In the genomic region with DNA sequence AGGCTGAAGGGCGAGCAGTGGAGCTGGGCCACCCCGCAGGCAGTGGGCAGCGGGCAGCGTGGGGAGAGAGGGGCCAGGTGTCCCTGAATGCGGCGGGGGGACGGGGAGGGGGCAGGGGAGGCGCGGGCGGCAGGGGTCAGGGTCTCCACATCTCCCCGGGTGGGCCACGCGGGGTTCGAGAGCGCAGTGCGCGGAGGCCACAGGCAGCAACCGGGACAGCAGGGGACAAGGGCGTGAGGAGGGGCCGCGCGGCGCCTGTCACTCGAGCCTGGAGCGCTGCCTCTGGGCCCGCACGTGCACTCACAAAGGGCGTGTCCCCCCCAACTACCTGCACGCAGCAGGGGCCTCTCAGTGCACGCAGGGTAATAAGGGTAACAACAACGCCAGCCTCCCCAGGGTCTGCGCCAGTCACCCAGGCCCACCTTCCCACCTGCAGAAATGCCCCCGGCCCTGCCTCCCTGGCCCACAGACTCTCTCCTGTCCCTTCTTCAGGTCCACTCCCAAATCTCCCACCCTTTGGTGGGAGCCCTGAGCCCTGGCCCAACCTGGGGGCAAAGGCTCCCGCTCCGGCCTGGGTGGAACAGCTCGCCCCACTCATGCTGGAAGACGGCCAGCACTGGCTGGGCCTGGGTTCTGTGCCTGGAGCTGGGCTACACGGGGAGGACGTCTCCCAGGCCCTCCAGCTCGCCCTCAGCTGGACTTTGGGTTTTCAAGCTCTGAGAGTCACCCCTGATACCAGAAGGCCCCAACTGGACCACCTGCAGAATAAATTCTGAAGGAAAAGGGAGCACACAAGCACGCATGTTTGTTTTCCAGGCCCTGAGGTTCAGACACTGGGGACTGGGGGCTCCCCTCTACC, we compare ENCODE assay signal across 12 cellular contexts.
A peak's percentile ranks its signal among the peaks of the same experiment; 100 is the strongest.
DNase-seq lines count a peak whose midpoint lies in the region; ATAC-seq and TF ChIP-seq lines count a peak whose summit lies in the region.
"Had no signal": no experiment of that assay in that cellular context is flagged by ENCODE, and none has a peak within 500 bp of the region (broad histone marks: within the 10 kb centered on the region; RNA-seq: fewer than 3 reads in every experiment).

No MANE protein-coding gene starts in this region.

- H3K36me3 ChIP-seq in brain microvascular endothelial cell (replicated peaks), result no peaks in the 10 kb centered on the region

- no peak for ATAC-seq in GM18873 (IDR thresholded peaks at IDR 0.05; ENCODE audit: low FRiP score, unreplicated experiment)

- no peak for TF ChIP-seq CTCF in brain microvascular endothelial cell (IDR thresholded peaks at IDR 0.05; ENCODE audit: low read depth, low read length, missing control alignments)

- in situ Hi-C loops in brain microvascular endothelial cell (cut with HindIII; ENCODE audit: low pct_ligation_motif_present, low sequenced_read_pairs), result no loop called here

- no peak overlapping the region for H3K27ac ChIP-seq in brain microvascular endothelial cell
- peak overlapping the region; percentile 62 for H3K27ac ChIP-seq in layer of hippocampus (ENCODE audit: low read depth, low read length)
- H3K27ac ChIP-seq in substantia nigra (ENCODE audit: low read depth, low read length, poor library complexity, severe bottlenecking), result peak overlapping the region; percentile 38
- H3K27ac ChIP-seq: SK-N-MC had no signal

- H3K27me3 ChIP-seq in brain microvascular endothelial cell (replicated peaks) (peaks cover 7% of the 10 kb centered on the region), layer of hippocampus (ENCODE audit: control insufficient read depth, insufficient read depth, low read length) (no peaks in the 10 kb centered on the region)

- peak overlapping the region; percentile 53 for H3K4me3 ChIP-seq in brain microvascular endothelial cell (ENCODE audit: low read depth, low read length)
- H3K4me3 ChIP-seq: SK-N-MC had no signal

- DNase-seq in NCI-H146 (lab: John Stamatoyannopoulos, UW) (peak; percentile 40), NCI-H146 treated with DMSO at 0.1 percent for 48 hours (lab: John Stamatoyannopoulos, UW; ENCODE audit: unreplicated experiment) (no peak), brain microvascular endothelial cell (no peak), substantia nigra (lab: John Stamatoyannopoulos, UW) (peak in 3 of 49 donors; percentile 6 to 76 (median 28)), NCI-H82 treated with DMSO at 0.1 percent for 48 hours (lab: John Stamatoyannopoulos, UW; ENCODE audit: unreplicated experiment) (no peak)
- no peak for DNase-seq in activated CD4-positive, CD25-positive, alpha-beta regulatory T cell (lab: John Stamatoyannopoulos, UW)
- DNase-seq: amniotic stem cell, mesendoderm, NCI-H1092 treated with DMSO at 0.1 percent for 48 hours had no signal
